14 cellular contexts compared by ENCODE assay signal in the genomic region with DNA sequence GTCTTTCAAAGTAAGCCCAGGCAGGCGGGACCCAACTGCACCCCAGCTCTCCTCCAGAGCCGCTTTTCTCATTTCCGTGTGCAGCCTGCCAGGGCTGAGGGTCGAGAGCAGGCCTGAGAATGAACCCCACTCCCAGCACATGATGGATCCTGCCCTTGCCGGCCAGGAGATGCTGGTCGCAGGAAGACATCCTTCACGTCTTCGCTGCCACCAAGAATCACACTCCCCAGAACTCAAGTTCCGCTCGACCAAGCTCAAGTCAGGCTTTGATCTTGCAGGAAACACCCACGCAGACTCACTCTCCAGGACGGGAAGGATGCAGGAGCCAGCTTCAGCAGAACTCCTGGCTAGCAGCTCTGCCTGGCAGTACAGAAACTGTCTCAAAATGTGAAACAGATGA.
DNase-seq lines count a peak whose midpoint lies in the region; ATAC-seq and TF ChIP-seq lines count a peak whose summit lies in the region.
"Had no signal": no experiment of that assay in that cellular context is flagged by ENCODE, and none has a peak within 500 bp of the region (broad histone marks: within the 10 kb centered on the region; RNA-seq: fewer than 3 reads in every experiment).

No MANE protein-coding gene starts in this region.

- H3K4me1 Mint-ChIP-seq in osteocyte (ENCODE audit: unreplicated experiment), result peaks cover 51% of the 10 kb centered on the region
- H3K4me1 Mint-ChIP-seq in activated T-helper 1 cell treated with anti-CD3 and anti-CD28 coated beads, Interleukin-12 subunit alpha, Interleukin-12 subunit beta, Interleukin-2, Interleukin-4 antibody, amounts not matched to agents 30 ng/mL and 10 ng/mL and 1 ng/mL, durations not matched to agents 14 hours and 24 hours and 36 hours (ENCODE audit: low read depth), result peaks cover 27% of the 10 kb centered on the region

- TF ChIP-seq CTCF in RWPE2 (IDR thresholded peaks at IDR 0.05; ENCODE audit: poor library complexity, severe bottlenecking), result no peak
- no peak for TF ChIP-seq CTCF in fibroblast of pulmonary artery (IDR thresholded peaks at IDR 0.05; ENCODE audit: low read length, missing control alignments)
- no peak for TF ChIP-seq CTCF in osteocyte (IDR thresholded peaks at IDR 0.05)
- no peak for TF ChIP-seq CTCF in GM20000 (IDR thresholded peaks at IDR 0.05; ENCODE audit: extremely low read depth, missing control alignments)

- DNase-seq in RWPE2 (ENCODE audit: low spot score) (no peak), fibroblast of pulmonary artery (ENCODE audit: low read depth) (peak; percentile 71), osteocyte (ENCODE audit: extremely low spot score, unreplicated experiment) (no peak), dedifferentiated amniotic fluid mesenchymal stem cell (ENCODE audit: extremely low spot score) (no peak), GM20000 (ENCODE audit: low spot score) (no peak)
- no peak for DNase-seq in activated T-helper 1 cell treated with anti-CD3 and anti-CD28 coated beads, Interleukin-12 subunit alpha, Interleukin-12 subunit beta, Interleukin-2, Interleukin-4 antibody, amounts not matched to agents 30 ng/mL and 10 ng/mL and 1 ng/mL, durations not matched to agents 14 hours and 24 hours and 36 hours (ENCODE audit: low spot score)
- DNase-seq: activated CD8-positive, alpha-beta memory T cell treated with anti-CD3 and anti-CD28 coated beads, Interleukin-2, amount 10 ng/mL, durations not matched to agents 7 days and 5 days; left ventricle myocardium inferior; NK-92 treated with Interleukin-12 subunit alpha and Interleukin-12 subunit beta, amount 100 ng/mL, for 24 hours; SW 1271; tibial artery had no signal

- no peak overlapping the region for H3K9ac ChIP-seq in BLaER1

- H3K27me3 ChIP-seq in BLaER1 (no peaks in the 10 kb centered on the region), RWPE2 (ENCODE audit: insufficient read depth, poor library complexity, severe bottlenecking) (no peaks in the 10 kb centered on the region)
- H3K27me3 ChIP-seq: esophagus muscularis mucosa, tibial artery had no signal

- no peaks in the 10 kb centered on the region for H4K20me1 ChIP-seq in BLaER1

- ATAC-seq in RWPE2 (ENCODE audit: low read depth) (0 out of 3 replicates have a peak, but pooled peaks have one; percentile 23), GM21619 (IDR thresholded peaks at IDR 0.05; ENCODE audit: unreplicated experiment) (no peak)
- ATAC-seq: activated CD8-positive, alpha-beta memory T cell treated with anti-CD3 and anti-CD28 coated beads, Interleukin-2, amount 10 ng/mL, durations not matched to agents 7 days and 5 days had no signal

- H3K27ac ChIP-seq in BLaER1, result no peak overlapping the region
- H3K27ac ChIP-seq in RWPE2 (ENCODE audit: poor library complexity, severe bottlenecking), result no peak overlapping the region
- H3K27ac ChIP-seq: left ventricle myocardium inferior, tibial artery had no signal

- H3K4me2 ChIP-seq in BLaER1, result peak overlapping the region; percentile 89

- no peaks in the 10 kb centered on the region for H3K9me3 Mint-ChIP-seq in osteocyte (ENCODE audit: unreplicated experiment)
- H3K9me3 Mint-ChIP-seq in activated T-helper 1 cell treated with anti-CD3 and anti-CD28 coated beads, Interleukin-12 subunit alpha, Interleukin-12 subunit beta, Interleukin-2, Interleukin-4 antibody, amounts not matched to agents 30 ng/mL and 10 ng/mL and 1 ng/mL, durations not matched to agents 14 hours and 24 hours and 36 hours, result no peaks in the 10 kb centered on the region

- no peaks in the 10 kb centered on the region for H3K9me3 ChIP-seq in BLaER1
- H3K9me3 ChIP-seq in RWPE2 (ENCODE audit: severe bottlenecking), result no peaks in the 10 kb centered on the region
- H3K9me3 ChIP-seq: esophagus muscularis mucosa, left ventricle myocardium inferior, tibial artery had no signal

- peak overlapping the region; percentile 56 for H3K27ac Mint-ChIP-seq in osteocyte (ENCODE audit: unreplicated experiment)
- H3K27ac Mint-ChIP-seq in activated T-helper 1 cell treated with anti-CD3 and anti-CD28 coated beads, Interleukin-12 subunit alpha, Interleukin-12 subunit beta, Interleukin-2, Interleukin-4 antibody, amounts not matched to agents 30 ng/mL and 10 ng/mL and 1 ng/mL, durations not matched to agents 14 hours and 24 hours and 36 hours, result no peak overlapping the region
- H3K27ac Mint-ChIP-seq: activated CD8-positive, alpha-beta memory T cell treated with anti-CD3 and anti-CD28 coated beads, Interleukin-2, amount 10 ng/mL, durations not matched to agents 7 days and 5 days had no signal

- H3K4me3 Mint-ChIP-seq in osteocyte (ENCODE audit: unreplicated experiment), result no peak overlapping the region
- no peak overlapping the region for H3K4me3 Mint-ChIP-seq in activated T-helper 1 cell treated with anti-CD3 and anti-CD28 coated beads, Interleukin-12 subunit alpha, Interleukin-12 subunit beta, Interleukin-2, Interleukin-4 antibody, amounts not matched to agents 30 ng/mL and 10 ng/mL and 1 ng/mL, durations not matched to agents 14 hours and 24 hours and 36 hours
- H3K4me3 Mint-ChIP-seq: activated CD8-positive, alpha-beta memory T cell treated with anti-CD3 and anti-CD28 coated beads, Interleukin-2, amount 10 ng/mL, durations not matched to agents 7 days and 5 days had no signal

- H3K4me3 ChIP-seq in BLaER1 (no peak overlapping the region), RWPE2 (ENCODE audit: severe bottlenecking) (no peak overlapping the region), fibroblast of pulmonary artery (replicated peaks; ENCODE audit: low read depth, low read length) (no peak overlapping the region)
- H3K4me3 ChIP-seq: esophagus muscularis mucosa, left ventricle myocardium inferior, tibial artery had no signal

- H3K36me3 ChIP-seq in BLaER1 (no peaks in the 10 kb centered on the region), RWPE2 (ENCODE audit: low read depth) (no peaks in the 10 kb centered on the region)
- H3K36me3 ChIP-seq: esophagus muscularis mucosa, left ventricle myocardium inferior, tibial artery had no signal

- no peaks in the 10 kb centered on the region for H3K27me3 Mint-ChIP-seq in osteocyte (ENCODE audit: unreplicated experiment)
- peaks cover 10% of the 10 kb centered on the region for H3K27me3 Mint-ChIP-seq in activated T-helper 1 cell treated with anti-CD3 and anti-CD28 coated beads, Interleukin-12 subunit alpha, Interleukin-12 subunit beta, Interleukin-2, Interleukin-4 antibody, amounts not matched to agents 30 ng/mL and 10 ng/mL and 1 ng/mL, durations not matched to agents 14 hours and 24 hours and 36 hours (ENCODE audit: insufficient read depth)

- H3K36me3 Mint-ChIP-seq in osteocyte (ENCODE audit: unreplicated experiment), result peaks cover 20% of the 10 kb centered on the region
- no peaks in the 10 kb centered on the region for H3K36me3 Mint-ChIP-seq in activated T-helper 1 cell treated with anti-CD3 and anti-CD28 coated beads, Interleukin-12 subunit alpha, Interleukin-12 subunit beta, Interleukin-2, Interleukin-4 antibody, amounts not matched to agents 30 ng/mL and 10 ng/mL and 1 ng/mL, durations not matched to agents 14 hours and 24 hours and 36 hours (ENCODE audit: low read depth)
- H3K36me3 Mint-ChIP-seq: activated CD8-positive, alpha-beta memory T cell treated with anti-CD3 and anti-CD28 coated beads, Interleukin-2, amount 10 ng/mL, durations not matched to agents 7 days and 5 days had no signal

- H3K4me1 ChIP-seq in BLaER1, result peaks cover 66% of the 10 kb centered on the region
- no peaks in the 10 kb centered on the region for H3K4me1 ChIP-seq in RWPE2 (ENCODE audit: insufficient read depth, poor library complexity, severe bottlenecking)

- intact Hi-C loops in activated T-helper 1 cell treated with anti-CD3 and anti-CD28 coated beads, Interleukin-12 subunit alpha, Interleukin-12 subunit beta, Interleukin-2, Interleukin-4 antibody, amounts not matched to agents 30 ng/mL and 10 ng/mL and 1 ng/mL, durations not matched to agents 14 hours and 24 hours and 36 hours (cut with micrococcal nuclease), result no loop called here
